26 cellular contexts compared by ENCODE assay signal in genomic region chr5:32110081-32110696, GRCh38.
"Had no signal": no experiment of that assay in that cellular context is flagged by ENCODE, and none has a peak within 500 bp of the region (broad histone marks: within the 10 kb centered on the region; RNA-seq: fewer than 3 reads in every experiment).

No MANE protein-coding gene starts in this region.

- H3K4me3 ChIP-seq: colonic mucosa, left ventricle myocardium inferior, pancreas, psoas muscle, SK-N-MC, spleen, thoracic aorta, vagina had no signal

- ATAC-seq: activated CD4-positive, CD25-positive, alpha-beta regulatory T cell treated with anti-CD3 and anti-CD28 coated beads, Interleukin-2, amount 50 U/mL, for 24 hours; esophagus mucosa; foreskin keratinocyte; naive thymus-derived CD4-positive, alpha-beta T cell; pancreas had no signal

- H3K27me3 ChIP-seq: colonic mucosa, foreskin keratinocyte, pancreas, spleen, vagina had no signal

- H3K27ac ChIP-seq: colonic mucosa, foreskin keratinocyte, left ventricle myocardium inferior, pancreas, psoas muscle, SK-N-MC, spleen, thoracic aorta, vagina, WERI-Rb-1 had no signal

- H3K4me1 ChIP-seq: colonic mucosa, foreskin keratinocyte, pancreas, psoas muscle, spleen, vagina had no signal

- DNase-seq: activated CD4-positive, alpha-beta T cell treated with anti-CD3 and anti-CD28 coated beads for 48 hours; activated CD4-positive, alpha-beta T cell treated with anti-CD3 and anti-CD28 coated beads, Interleukin-2, amount 50 U/mL, for 48 hours; activated CD8-positive, alpha-beta memory T cell treated with anti-CD3 and anti-CD28 coated beads for 24 hours; activated effector memory CD4-positive, alpha-beta T cell treated with anti-CD3 and anti-CD28 coated beads, Interleukin-2, amount 50 U/mL, for 16 hours; activated naive CD4-positive, alpha-beta T cell treated with anti-CD3 and anti-CD28 coated beads, Interleukin-2, amount 10 ng/mL, durations not matched to agents 7 days and 5 days; activated naive CD8-positive, alpha-beta T cell treated with anti-CD3 and anti-CD28 coated beads, Interleukin-2, amount 10 ng/mL, durations not matched to agents 7 days and 5 days; amniotic stem cell; cerebellar nuclear complex; colonic mucosa; endodermal cell; foreskin keratinocyte; islet precursor cell; left ventricle myocardium inferior; naive thymus-derived CD4-positive, alpha-beta T cell; pancreas; psoas muscle; spleen; stimulated activated naive CD4-positive, alpha-beta T cell treated with Interleukin-2 at 50 U/mL for 16 hours; SW 1271; T-helper 9 cell; WERI-Rb-1 had no signal

- H3K9me3 ChIP-seq: colonic mucosa, left ventricle myocardium inferior, pancreas, psoas muscle, spleen, thoracic aorta, vagina had no signal
